ENCODE assay signal across 8 cellular contexts in genomic region chr19:12484011-12484370, GRCh38. TPM values are rescaled to one million over a fixed set of nuclear protein-coding genes. Genes with fewer than 3 reads are reported as not detected.
DNase-seq lines count a peak whose midpoint lies in the region; ATAC-seq and TF ChIP-seq lines count a peak whose summit lies in the region.

No MANE protein-coding gene starts in this region.

- H3K4me1 ChIP-seq in SJCRH30 (0 out of 2 replicates have a peak, but pooled peaks cover 6% of the 10 kb centered on the region), psoas muscle (peaks cover 15% of the 10 kb centered on the region)

- DNase-seq in GM12864 (ENCODE audit: low read depth) (no peak), SJCRH30 (no peak), fibroblast of pulmonary artery (ENCODE audit: low read depth) (peak; percentile 9), psoas muscle (no peak), SKM-1 treated with dmso at 0.1 percent for 144 hours (lab: John Stamatoyannopoulos, UW; ENCODE audit: unreplicated experiment) (no peak), GM19240 (ENCODE audit: insufficient read length, low spot score) (no peak), NOMO-1 treated with DMSO at 0.1 percent for 48 hours (lab: John Stamatoyannopoulos, UW; ENCODE audit: unreplicated experiment) (no peak)

- ATAC-seq in psoas muscle (no peak), HG02759 (IDR thresholded peaks at IDR 0.05; ENCODE audit: unreplicated experiment) (no peak)

- 0 out of 2 replicates have a peak, but pooled peaks cover 3% of the 10 kb centered on the region for H3K9me3 ChIP-seq in SJCRH30 (replicated peaks)
- H3K9me3 ChIP-seq in psoas muscle = no peaks in the 10 kb centered on the region

- no peak for TF ChIP-seq CTCF in GM12864 (IDR thresholded peaks at IDR 0.05; ENCODE audit: low read depth, low read length, missing control alignments)
- TF ChIP-seq CTCF in fibroblast of pulmonary artery (IDR thresholded peaks at IDR 0.05; ENCODE audit: low read length, missing control alignments) = no peak
- TF ChIP-seq CTCF in psoas muscle (IDR thresholded peaks at IDR 0.05) = no peak

- H3K27ac ChIP-seq in SJCRH30 (peak overlapping the region; percentile 19; the same call in 1 of the 2 replicates), psoas muscle (no peak overlapping the region)

- WGBS in psoas muscle, 3 donors = 1 to 4% (median 2%) methylated on average over 13 of the region's 13 CpGs

- H3K36me3 ChIP-seq in SJCRH30 (peaks cover 3% of the 10 kb centered on the region; the same call in 1 of the 2 replicates), psoas muscle (ENCODE audit: insufficient read depth in 1 of 2, low read depth in 1 of 2) (no peaks in the 10 kb centered on the region)

- H3K27me3 ChIP-seq in SJCRH30 = no peaks in the 10 kb centered on the region
- H3K27me3 ChIP-seq in psoas muscle (ENCODE audit: insufficient read depth in 3 of 3, low read length in 2 of 3) = no peaks in the 10 kb centered on the region

- H3K4me3 ChIP-seq in GM12864 (ENCODE audit: low read depth, low read length) (peak overlapping the region; percentile 87), SJCRH30 (peak overlapping the region; percentile 90), fibroblast of pulmonary artery (replicated peaks; ENCODE audit: low read depth, low read length) (peak overlapping the region; percentile 97), psoas muscle (peak overlapping the region; percentile 85)

- intact Hi-C loops in psoas muscle (cut with DNase I) = no loop called here

RNA-seq across cellular contexts. Expression of gene ZNF709, which starts 0.6 kb away (rescaled TPM):
- 10.6 and 13.3 TPM in 2 replicates for total RNA-seq in SJCRH30 (2014; rRNA removed; shearing (Covaris generic))
- 1 to 10 TPM in 3 of 4 donors, not detected in 1; 1.3 to 1.8 (median 1.7) TPM for total RNA-seq in psoas muscle
- polyA plus RNA-seq in psoas muscle = under 1 TPM; 0.58 to 0.91 (median 0.68) TPM

RNA-seq across cellular contexts. Expression of gene ZNF443, which starts 43.2 kb away (rescaled TPM):
- 10.8 and 12.0 TPM in 2 replicates for total RNA-seq in SJCRH30 (2014; rRNA removed; shearing (Covaris generic))
- total RNA-seq in psoas muscle = 1 to 10 TPM; 1.1 to 2.3 (median 1.2) TPM
- 1 to 10 TPM in 1 of 3 donors, under 1 TPM in 2; 0.79 to 1.5 (median 0.86) TPM for polyA plus RNA-seq in psoas muscle
